10 cellular contexts compared by ENCODE assay signal in the genomic region with DNA sequence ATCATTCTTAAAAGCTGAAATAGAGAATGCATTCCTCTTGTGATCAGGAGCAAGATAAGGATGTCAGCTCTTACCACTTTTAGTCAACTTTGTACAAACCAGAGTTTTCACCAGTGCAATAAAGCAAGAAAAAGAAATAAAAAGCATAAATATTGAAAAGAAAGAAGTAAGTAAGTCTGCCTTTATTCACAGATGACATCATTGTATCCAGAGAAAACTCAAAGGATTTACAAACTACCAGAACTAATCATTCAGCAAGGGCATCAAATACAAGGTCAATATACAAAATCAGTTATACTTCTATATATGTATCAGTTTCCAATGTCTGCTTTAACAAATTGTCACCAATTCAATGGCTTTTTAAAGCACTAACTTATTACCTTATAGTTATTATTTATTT. TPM values are rescaled to one million over a fixed set of nuclear protein-coding genes. Genes with fewer than 3 reads are reported as not detected.
"Had no signal": no experiment of that assay in that cellular context is flagged by ENCODE, and none has a peak within 500 bp of the region (broad histone marks: within the 10 kb centered on the region; RNA-seq: fewer than 3 reads in every experiment).

No MANE protein-coding gene starts in this region.

- H3K9ac ChIP-seq: KMS-11 had no signal

- H3K4me3 ChIP-seq: K562 had no signal

- DNase-seq: IMR-90, KBM-7, KG1 had no signal

- H3K4me2 ChIP-seq: KMS-11 had no signal

- H3K27me3 Mint-ChIP-seq: IgD-negative memory B cell had no signal

- ATAC-seq: K562 had no signal

- H3K27ac Mint-ChIP-seq: IgD-negative memory B cell had no signal

- H3K36me3 Mint-ChIP-seq: IgD-negative memory B cell had no signal

- H3K27ac ChIP-seq: HL-60, KMS-11 had no signal

- H3K4me3 Mint-ChIP-seq: IgD-negative memory B cell had no signal

- FAIRE-seq: HTR-8/SVneo, K562 had no signal

RNA-seq across cellular contexts. Expression of a gene that starts 13.4 kb away (rescaled TPM):
- total RNA-seq: HT1080, IMR-90, K562 had no signal
- polyA plus RNA-seq: IgD-negative memory B cell, IMR-90 had no signal

RNA-seq across cellular contexts. Expression of a gene that starts 13.5 kb away (rescaled TPM):
- total RNA-seq: HT-29, HT1080, IMR-90, K562 had no signal
- polyA plus RNA-seq: IgD-negative memory B cell, IMR-90 had no signal

RNA-seq across cellular contexts. Expression of a gene that starts 38.4 kb away (rescaled TPM):
- total RNA-seq: HT-29, IMR-90, K562 had no signal
- polyA plus RNA-seq: IgD-negative memory B cell, IMR-90, K562 had no signal
